30 cellular contexts compared by ENCODE assay signal in genomic region chr1:17040135-17040534, GRCh38. TPM values are rescaled to one million over a fixed set of nuclear protein-coding genes. Genes with fewer than 3 reads are reported as not detected.
"Had no signal": no experiment of that assay in that cellular context is flagged by ENCODE, and none has a peak within 500 bp of the region (broad histone marks: within the 10 kb centered on the region; RNA-seq: fewer than 3 reads in every experiment).

No MANE protein-coding gene starts in this region.

- DNase-seq: activated CD4-positive, alpha-beta T cell treated with anti-CD3 and anti-CD28 coated beads, Interleukin-2, amount 10 ng/mL, durations not matched to agents 7 days and 5 days; activated CD4-positive, alpha-beta T cell treated with anti-CD3 and anti-CD28 coated beads, Interleukin-2, amount 50 U/mL, for 48 hours; activated CD8-positive, alpha-beta T cell treated with anti-CD3 and anti-CD28 coated beads, Interleukin-2, amount 10 ng/mL, durations not matched to agents 7 days and 5 days; activated effector memory CD4-positive, alpha-beta T cell treated with Interleukin-2 at 50 U/mL for 16 hours; activated naive CD4-positive, alpha-beta T cell treated with anti-CD3 and anti-CD28 coated beads, Interleukin-2, amount 10 ng/mL, durations not matched to agents 7 days and 5 days; activated T-cell treated with anti-CD3 and anti-CD28 coated beads, Interleukin-2, amount 50 U/mL, for 24 hours; amygdala; body of pancreas; caudate nucleus; cerebellar nuclear complex; Kasumi-1; KBM-7; MG63; NCI-H1048; NCI-H1105 treated with DMSO at 0.1 percent for 48 hours; NCI-H1436; NCI-H1694; NCI-H1930; NCI-H2081 treated with DMSO at 0.1 percent for 48 hours; NCI-H446 treated with DMSO at 0.1 percent for 48 hours; NCI-H524; NCI-H69; SHP77 treated with DMSO at 0.1 percent for 48 hours; SK-N-SH had no signal

- H3K4me3 Mint-ChIP-seq: activated CD4-positive, alpha-beta T cell treated with anti-CD3 and anti-CD28 coated beads, Interleukin-2, amount 10 ng/mL, durations not matched to agents 7 days and 5 days; activated CD8-positive, alpha-beta T cell treated with anti-CD3 and anti-CD28 coated beads, Interleukin-2, amount 10 ng/mL, durations not matched to agents 7 days and 5 days; activated naive CD4-positive, alpha-beta T cell treated with anti-CD3 and anti-CD28 coated beads, Interleukin-2, amount 10 ng/mL, durations not matched to agents 7 days and 5 days; activated naive CD8-positive, alpha-beta T cell; activated T-cell treated with anti-CD3 and anti-CD28 coated beads, Interleukin-2, amount 50 U/mL, for 24 hours; T-helper 1 cell treated with Interleukin-12 subunit alpha and Interleukin-12 subunit beta and Interleukin-4 antibody, amounts not matched to agents 30 μg/mL and 1 μg/mL, for 36 hours; T-helper 2 cell treated with Interferon-gamma antibody and Interleukin-4, amounts not matched to agents 5 μg/mL and 100 μg/mL, for 36 hours had no signal

- H3K27me3 ChIP-seq: ascending aorta, body of pancreas, MG63, SJSA1 had no signal

- H3K4me2 ChIP-seq: SK-N-SH had no signal

- H3K9me3 ChIP-seq: ascending aorta, body of pancreas, MG63, SJSA1, SK-N-SH had no signal

- H3K27me3 Mint-ChIP-seq: activated CD4-positive, alpha-beta T cell treated with anti-CD3 and anti-CD28 coated beads, Interleukin-2, amount 10 ng/mL, durations not matched to agents 7 days and 5 days; activated naive CD4-positive, alpha-beta T cell treated with anti-CD3 and anti-CD28 coated beads, Interleukin-2, amount 10 ng/mL, durations not matched to agents 7 days and 5 days; activated naive CD8-positive, alpha-beta T cell; activated T-cell treated with anti-CD3 and anti-CD28 coated beads, Interleukin-2, amount 50 U/mL, for 24 hours had no signal

- H3K27ac Mint-ChIP-seq: activated CD4-positive, alpha-beta T cell treated with anti-CD3 and anti-CD28 coated beads, Interleukin-2, amount 10 ng/mL, durations not matched to agents 7 days and 5 days; activated CD8-positive, alpha-beta T cell treated with anti-CD3 and anti-CD28 coated beads, Interleukin-2, amount 10 ng/mL, durations not matched to agents 7 days and 5 days; activated naive CD4-positive, alpha-beta T cell treated with anti-CD3 and anti-CD28 coated beads, Interleukin-2, amount 10 ng/mL, durations not matched to agents 7 days and 5 days; activated naive CD8-positive, alpha-beta T cell; activated T-cell treated with anti-CD3 and anti-CD28 coated beads, Interleukin-2, amount 50 U/mL, for 24 hours; T-helper 1 cell treated with Interleukin-12 subunit alpha and Interleukin-12 subunit beta and Interleukin-4 antibody, amounts not matched to agents 30 μg/mL and 1 μg/mL, for 36 hours; T-helper 2 cell treated with Interferon-gamma antibody and Interleukin-4, amounts not matched to agents 5 μg/mL and 100 μg/mL, for 36 hours had no signal

- H3K27ac ChIP-seq: ascending aorta, body of pancreas, SJSA1 had no signal

- H3K4me3 ChIP-seq: ascending aorta, body of pancreas, MG63, SJSA1 had no signal

- ATAC-seq: activated CD8-positive, alpha-beta T cell treated with anti-CD3 and anti-CD28 coated beads, Interleukin-2, amount 10 ng/mL, durations not matched to agents 7 days and 5 days; body of pancreas; Panc1 had no signal

- H3K9me3 Mint-ChIP-seq: activated CD4-positive, alpha-beta T cell treated with anti-CD3 and anti-CD28 coated beads, Interleukin-2, amount 10 ng/mL, durations not matched to agents 7 days and 5 days; activated naive CD4-positive, alpha-beta T cell treated with anti-CD3 and anti-CD28 coated beads, Interleukin-2, amount 10 ng/mL, durations not matched to agents 7 days and 5 days; activated T-cell treated with anti-CD3 and anti-CD28 coated beads, Interleukin-2, amount 50 U/mL, for 24 hours; T-helper 1 cell treated with Interleukin-12 subunit alpha and Interleukin-12 subunit beta and Interleukin-4 antibody, amounts not matched to agents 30 μg/mL and 1 μg/mL, for 36 hours; T-helper 2 cell treated with Interferon-gamma antibody and Interleukin-4, amounts not matched to agents 5 μg/mL and 100 μg/mL, for 36 hours had no signal

- H3K9ac ChIP-seq: SK-N-SH had no signal

- H3K4me1 ChIP-seq: ascending aorta, body of pancreas, SJSA1 had no signal

RNA-seq across cellular contexts. Expression of gene MFAP2, which starts 59.7 kb away (rescaled TPM):
- total RNA-seq: activated CD4-positive, alpha-beta T cell treated with anti-CD3 and anti-CD28 coated beads, Interleukin-2, amount 10 ng/mL, durations not matched to agents 7 days and 5 days; activated CD8-positive, alpha-beta T cell treated with anti-CD3 and anti-CD28 coated beads, Interleukin-2, amount 10 ng/mL, durations not matched to agents 7 days and 5 days had no signal
